8 cellular contexts compared by ENCODE assay signal in genomic region chr2:218400930-218401833, GRCh38. TPM values are rescaled to one million over a fixed set of nuclear protein-coding genes. Genes with fewer than 3 reads are reported as not detected.
DNase-seq lines count a peak whose midpoint lies in the region; ATAC-seq, FAIRE-seq and TF ChIP-seq lines count a peak whose summit lies in the region.

No MANE protein-coding gene starts in this region.

- no peaks in the 10 kb centered on the region for H3K9me3 ChIP-seq in OCI-LY3 (ENCODE audit: insufficient read depth, low read length)
- no peaks in the 10 kb centered on the region for H3K9me3 ChIP-seq in H1 (ENCODE audit: insufficient read depth in 2 of 2, low read depth in 1 of 2, low read length in 1 of 2)

- no peaks in the 10 kb centered on the region for H3K9me3 Mint-ChIP-seq in natural killer cell treated with Interleukin-12 subunit alpha and Interleukin-12 subunit beta and Interleukin-15 and Interleukin-18, amount 100 ng/mL, for 72 hours

- peak overlapping the region; percentile 38 for H4K5ac ChIP-seq in H1 (ENCODE audit: insufficient read length, low read depth, low read length)

- peak overlapping the region; percentile 96 for H3K9ac ChIP-seq in OCI-LY3 (ENCODE audit: low read length)
- H3K9ac ChIP-seq in H1 (replicated peaks in 1 of 4; ENCODE audit: extremely low read depth in 1 of 4, low read depth in 3 of 4, low read length in 3 of 4), result no peak overlapping the region

- no peak overlapping the region for H2AK5ac ChIP-seq in H1 (ENCODE audit: low read depth, low read length)

- no peak overlapping the region for H2BK120ac ChIP-seq in H1 (replicated peaks; ENCODE audit: low read depth, low read length)

- 74% methylated on average over 15 of the region's 24 CpGs; no CpG with 5 or more reads in 1 of the 2 experiments for WGBS in H1 (ENCODE audit: extremely low coverage in 1 of 2, insufficient coverage in 1 of 2, insufficient read length in 1 of 2, insufficient replicate concordance in 2 of 2, low coverage in 1 of 2, low lambda C conversion rate in 2 of 2, missing lambda C conversion rate in 1 of 2), 2 experiments

- POLR2A ChIA-PET in H1 (lab: Charles Lee; ENCODE audit: partially characterized antibody), result no interaction called here

- no peak overlapping the region for H2BK5ac ChIP-seq in H1 (ENCODE audit: low read depth, low read length)

- H2BK12ac ChIP-seq in H1 (ENCODE audit: low read depth, low read length), result peak overlapping the region; percentile 35; the same call in 1 of the 2 replicates

- H3K79me2 ChIP-seq in OCI-LY3 (ENCODE audit: low read length), result peaks cover 16% of the 10 kb centered on the region
- no peaks in the 10 kb centered on the region for H3K79me2 ChIP-seq in H1 (ENCODE audit: control insufficient read depth in 1 of 2, insufficient read depth in 2 of 2, low read length in 2 of 2)

- ATAC-seq in natural killer cell treated with Interleukin-12 subunit alpha and Interleukin-12 subunit beta and Interleukin-15 and Interleukin-18, amount 100 ng/mL, for 72 hours, result no peak
- ATAC-seq in HG03135 (IDR thresholded peaks at IDR 0.05; ENCODE audit: unreplicated experiment), result no peak

- TF ChIP-seq RAD21 in H1 (IDR thresholded peaks at IDR 0.05 in 1 of 2, conservative IDR thresholded peaks at IDR 0.05 in 1 of 2; ENCODE audit: low read depth in 2 of 2, low read length in 2 of 2), result no peak

- no peak overlapping the region for H2BK15ac ChIP-seq in H1 (ENCODE audit: low read length)

- H3K4me2 ChIP-seq in OCI-LY3 (ENCODE audit: low read length) (peak overlapping the region; percentile 76), H1 (ENCODE audit: insufficient read depth in 1 of 2, low read depth in 2 of 2, low read length in 2 of 2) (peak overlapping the region; percentile 76 to 85)

- TF ChIP-seq CTCF in C4-2B (conservative IDR thresholded peaks at IDR 0.05) (no peak), OCI-LY3 (IDR thresholded peaks at IDR 0.05; ENCODE audit: low read depth, low read length) (no peak), H1 (IDR thresholded peaks at IDR 0.05; ENCODE audit: control extremely low read depth in 1 of 3, insufficient read depth in 1 of 3, low read depth in 1 of 3, low read length in 3 of 3) (no peak)

- H3K27me3 Mint-ChIP-seq in natural killer cell treated with Interleukin-12 subunit alpha and Interleukin-12 subunit beta and Interleukin-15 and Interleukin-18, amount 100 ng/mL, for 72 hours, result no peaks in the 10 kb centered on the region

- H3K56ac ChIP-seq in H1 (replicated peaks; ENCODE audit: insufficient read length, low read depth, low read length), result no peak overlapping the region

- DNase-seq in H1 (ENCODE audit: low read depth in 1 of 2, low spot score in 2 of 2) (no peak), nucleus accumbens (lab: John Stamatoyannopoulos, UW) (no peak), NOMO-1 (lab: John Stamatoyannopoulos, UW; ENCODE audit: unreplicated experiment in 2 of 2) (no peak)
- DNase-seq in natural killer cell treated with Interleukin-12 subunit alpha and Interleukin-12 subunit beta and Interleukin-15 and Interleukin-18, amount 100 ng/mL, for 72 hours (ENCODE audit: low spot score), result no peak
- DNase-seq in activated naive CD4-positive, alpha-beta T cell treated with anti-CD3 and anti-CD28 coated beads, Interleukin-2, amount 50 U/mL, for 16 hours, result no peak

- FAIRE-seq in H1 (lab: Jason Lieb, UNC), result no peak

- H4K91ac ChIP-seq in H1 (replicated peaks; ENCODE audit: insufficient read length, low read length), result peak overlapping the region; percentile 49

- no peak overlapping the region for H2AFZ ChIP-seq in OCI-LY3 (ENCODE audit: low read depth, low read length)
- H2AFZ ChIP-seq in H1 (ENCODE audit: low read length), result no peak overlapping the region

- H4K20me1 ChIP-seq in OCI-LY3 (ENCODE audit: insufficient read depth, low read length) (no peaks in the 10 kb centered on the region; the same call in 1 of the 2 replicates), H1 (replicated peaks in 1 of 2; ENCODE audit: control insufficient read depth in 1 of 2, insufficient read depth in 2 of 2, low read length in 2 of 2) (peaks cover 0 to 2% of the 10 kb centered on the region in 2 experiments)

- H3K79me1 ChIP-seq in H1 (ENCODE audit: low read depth, low read length), result no peaks in the 10 kb centered on the region

- no peak overlapping the region for H3K4ac ChIP-seq in H1 (replicated peaks; ENCODE audit: insufficient read length, low read depth, low read length)

- H3K27me3 ChIP-seq in OCI-LY3 (ENCODE audit: low read depth, low read length) (no peaks in the 10 kb centered on the region), H1 (replicated peaks in 1 of 4; ENCODE audit: control insufficient read depth in 3 of 4, extremely low read depth in 1 of 4, insufficient read depth in 3 of 4, low read length in 3 of 4) (peaks cover 22 to 34% (median 31%) of the 10 kb centered on the region in 4 experiments)

- H3K36me3 ChIP-seq in OCI-LY3 (replicated peaks; ENCODE audit: low read depth, low read length), result no peaks in the 10 kb centered on the region
- H3K36me3 ChIP-seq in H1 (ENCODE audit: control insufficient read depth in 2 of 4, insufficient read depth in 4 of 4, low read length in 3 of 4), result peaks cover 0 to 11% (median 4%) of the 10 kb centered on the region in 4 experiments; a peak in 2 of 8 replicates

- no peak for TF ChIP-seq EP300 in H1 (IDR thresholded peaks at IDR 0.05; ENCODE audit: borderline replicate concordance in 1 of 2, low read depth in 2 of 2, low read length in 2 of 2)

- CTCF ChIA-PET in H1 (lab: Charles Lee; ENCODE audit: partially characterized antibody), result interaction anchor here (0.6 to 2.7 kb wide), 12 partner anchors 36 to 130 kb away, joined by 3 to 8 read pairs (median 3); no protein-coding TSS in a partner anchor

- H4K8ac ChIP-seq in H1 (ENCODE audit: extremely low read depth, insufficient read depth, low read length), result no peak overlapping the region; the same call in 1 of the 2 replicates

- H3K27ac Mint-ChIP-seq in natural killer cell treated with Interleukin-12 subunit alpha and Interleukin-12 subunit beta and Interleukin-15 and Interleukin-18, amount 100 ng/mL, for 72 hours, result peak overlapping the region; percentile 18 to 41

- H3K14ac ChIP-seq in H1 (ENCODE audit: insufficient read length), result no peak overlapping the region

- peaks cover 24% of the 10 kb centered on the region for H3K4me1 ChIP-seq in OCI-LY3 (ENCODE audit: low read length)
- H3K4me1 ChIP-seq in H1 (replicated peaks in 1 of 4; ENCODE audit: control insufficient read depth in 3 of 4, insufficient read depth in 4 of 4, low read length in 3 of 4), result peaks cover 8 to 45% (median 36%) of the 10 kb centered on the region in 4 experiments

- H3K23ac ChIP-seq in H1 (ENCODE audit: insufficient read length), result no peak overlapping the region

- peak overlapping the region; percentile 95 for H3K27ac ChIP-seq in C4-2B
- H3K27ac ChIP-seq in OCI-LY3 (ENCODE audit: low read length), result no peak overlapping the region; the same call in 1 of the 2 replicates
- no peak overlapping the region for H3K27ac ChIP-seq in H1 (ENCODE audit: low read depth, low read length)

- no peak overlapping the region for H2BK20ac ChIP-seq in H1 (ENCODE audit: low read length)

- peaks cover 28% of the 10 kb centered on the region; the same call in 1 of the 2 replicates for H3K23me2 ChIP-seq in H1 (ENCODE audit: low read depth, low read length)

- H3K4me1 Mint-ChIP-seq in natural killer cell treated with Interleukin-12 subunit alpha and Interleukin-12 subunit beta and Interleukin-15 and Interleukin-18, amount 100 ng/mL, for 72 hours (ENCODE audit: low read depth in 2 of 2), result peaks cover 45 to 51% of the 10 kb centered on the region in 2 donors

- TF ChIP-seq POLR2A in H1 (IDR thresholded peaks at IDR 0.05; ENCODE audit: control extremely low read depth in 1 of 2, low read depth in 2 of 2, low read length in 2 of 2), result no peak

- H3K4me3 ChIP-seq in OCI-LY3 (ENCODE audit: low read length), result peak overlapping the region; percentile 97
- H3K4me3 ChIP-seq in H1 (ENCODE audit: extremely low read depth in 1 of 4, insufficient read depth in 2 of 4, low read depth in 3 of 4, low read length in 4 of 4), result peak overlapping the region; percentile 50 to 82 (median 56); a peak in 7 of 8 replicates

- H3K4me3 Mint-ChIP-seq in natural killer cell treated with Interleukin-12 subunit alpha and Interleukin-12 subunit beta and Interleukin-15 and Interleukin-18, amount 100 ng/mL, for 72 hours, result peak overlapping the region; percentile 96

- H3K36me3 Mint-ChIP-seq in natural killer cell treated with Interleukin-12 subunit alpha and Interleukin-12 subunit beta and Interleukin-15 and Interleukin-18, amount 100 ng/mL, for 72 hours, result no peaks in the 10 kb centered on the region

- H3K18ac ChIP-seq in H1 (ENCODE audit: extremely low read depth, low read length), result peak overlapping the region; percentile 93; the same call in 1 of the 2 replicates

RNA-seq across cellular contexts. Expression of gene CTDSP1, which starts 1.5 kb away (rescaled TPM):
- 20.3 and 20.9 TPM in 2 replicates for total RNA-seq in H1 (2021; fragmentation: NEBNext Ultra II Directional; extraction: Animal tissue kit (Norgen Biotek cat#: 25700))
- 35.2 and 51.8 TPM in 2 replicates for polyA plus RNA-seq in H1 (2011; rRNA removed)
- polyA plus RNA-seq in H1 (2011; cell fraction: cytosol; rRNA removed), result 37.5 TPM
- 41.5 TPM for polyA plus RNA-seq in H1 (2011; cell fraction: nucleus; rRNA removed)
- 26.6 to 32.0 TPM (median 28.6 TPM) in 4 replicates for polyA plus RNA-seq in H1 (2012, experiment 1 of 2)
- polyA plus RNA-seq in H1 (2012, experiment 2 of 2), result 32.8 TPM
- 10.2 TPM for polyA plus RNA-seq in H1 (2013, experiment 1 of 2)
- polyA plus RNA-seq in H1 (2013, experiment 2 of 2), result 10.7 TPM
- polyA minus RNA-seq in H1 (2011; rRNA and poly(A)+ RNA removed), result 29.1 and 46.5 TPM in 2 replicates
- polyA minus RNA-seq in H1 (2011; cell fraction: cytosol; rRNA and poly(A)+ RNA removed), result 23.2 TPM
- 25.6 TPM for polyA minus RNA-seq in H1 (2011; cell fraction: nucleus; rRNA and poly(A)+ RNA removed)
- 100 to 1,000 TPM in 1 of 2 donors, 10 to 100 TPM in 1; 92.5 to 106 TPM for total RNA-seq in natural killer cell treated with Interleukin-12 subunit alpha and Interleukin-12 subunit beta and Interleukin-15 and Interleukin-18, amount 100 ng/mL, for 72 hours

RNA-seq across cellular contexts. Expression of gene VIL1, which starts 17.7 kb away (rescaled TPM):
- 7.0 and 8.2 TPM in 2 replicates for total RNA-seq in H1 (2021; fragmentation: NEBNext Ultra II Directional; extraction: Animal tissue kit (Norgen Biotek cat#: 25700))
- polyA plus RNA-seq in H1 (2011; rRNA removed), result 6.2 and 8.1 TPM in 2 replicates
- polyA plus RNA-seq in H1 (2011; cell fraction: cytosol; rRNA removed), result 5.8 TPM
- 11.8 TPM for polyA plus RNA-seq in H1 (2011; cell fraction: nucleus; rRNA removed)
- 4.1 to 7.0 TPM (median 5.3 TPM) in 4 replicates for polyA plus RNA-seq in H1 (2012, experiment 1 of 2)
- 1.9 TPM for polyA plus RNA-seq in H1 (2012, experiment 2 of 2)
- polyA plus RNA-seq in H1 (2013, experiment 1 of 2), result 1.3 TPM
- polyA plus RNA-seq in H1 (2013, experiment 2 of 2), result 1.2 TPM
- polyA minus RNA-seq in H1 (2011; rRNA and poly(A)+ RNA removed), result 11.3 and 14.8 TPM in 2 replicates
- polyA minus RNA-seq in H1 (2011; cell fraction: cytosol; rRNA and poly(A)+ RNA removed), result 3.5 TPM
- polyA minus RNA-seq in H1 (2011; cell fraction: nucleus; rRNA and poly(A)+ RNA removed), result 6.6 TPM
- under 1 TPM in 1 of 2 donors, not detected in 1; 0.10 TPM for total RNA-seq in natural killer cell treated with Interleukin-12 subunit alpha and Interleukin-12 subunit beta and Interleukin-15 and Interleukin-18, amount 100 ng/mL, for 72 hours

RNA-seq across cellular contexts. Expression of gene SLC11A1, which starts 19.1 kb away (rescaled TPM):
- total RNA-seq in H1 (2021; fragmentation: NEBNext Ultra II Directional; extraction: Animal tissue kit (Norgen Biotek cat#: 25700)), result 0.21 and 0.43 TPM in 2 replicates
- 0.13 and 0.20 TPM in 2 replicates for polyA plus RNA-seq in H1 (2011; rRNA removed)
- polyA plus RNA-seq in H1 (2011; cell fraction: cytosol; rRNA removed), result 0.05 TPM
- polyA plus RNA-seq in H1 (2011; cell fraction: nucleus; rRNA removed), result 0.36 TPM
- 0.07 to 0.27 TPM (median 0.08 TPM) in 3 of 4 replicates, not detected in the other for polyA plus RNA-seq in H1 (2012, experiment 1 of 2)
- polyA plus RNA-seq in H1 (2012, experiment 2 of 2), result 0.07 TPM
- polyA plus RNA-seq in H1 (2013, experiment 1 of 2), result 0.12 TPM
- polyA plus RNA-seq in H1 (2013, experiment 2 of 2), result 0.09 TPM
- 0.05 TPM in 1 of 2 replicates, not detected in the other for polyA minus RNA-seq in H1 (2011; rRNA and poly(A)+ RNA removed)
- not detected for polyA minus RNA-seq in H1 (2011; cell fraction: cytosol; rRNA and poly(A)+ RNA removed)
- 1.3 TPM for polyA minus RNA-seq in H1 (2011; cell fraction: nucleus; rRNA and poly(A)+ RNA removed)
- total RNA-seq in natural killer cell treated with Interleukin-12 subunit alpha and Interleukin-12 subunit beta and Interleukin-15 and Interleukin-18, amount 100 ng/mL, for 72 hours, result under 1 TPM in 1 of 2 donors, not detected in 1; 0.11 TPM

RNA-seq across cellular contexts. Expression of gene CATIP, which starts 44.5 kb away (rescaled TPM):
- total RNA-seq in H1 (2021; fragmentation: NEBNext Ultra II Directional; extraction: Animal tissue kit (Norgen Biotek cat#: 25700)), result not detected in 2 replicates
- not detected in 2 replicates for polyA plus RNA-seq in H1 (2011; rRNA removed)
- polyA plus RNA-seq in H1 (2011; cell fraction: cytosol; rRNA removed), result 0.27 TPM
- polyA plus RNA-seq in H1 (2011; cell fraction: nucleus; rRNA removed), result 0.87 TPM
- 0.16 to 0.34 TPM in 2 of 4 replicates, not detected in the others for polyA plus RNA-seq in H1 (2012, experiment 1 of 2)
- not detected for polyA plus RNA-seq in H1 (2012, experiment 2 of 2)
- polyA plus RNA-seq in H1 (2013, experiment 1 of 2), result not detected
- polyA plus RNA-seq in H1 (2013, experiment 2 of 2), result 0.07 TPM
- polyA minus RNA-seq in H1 (2011; rRNA and poly(A)+ RNA removed), result 0.60 TPM in 1 of 2 replicates, not detected in the other
- not detected for polyA minus RNA-seq in H1 (2011; cell fraction: cytosol; rRNA and poly(A)+ RNA removed)
- not detected for polyA minus RNA-seq in H1 (2011; cell fraction: nucleus; rRNA and poly(A)+ RNA removed)
- not detected for total RNA-seq in natural killer cell treated with Interleukin-12 subunit alpha and Interleukin-12 subunit beta and Interleukin-15 and Interleukin-18, amount 100 ng/mL, for 72 hours
